15 cellular contexts compared by ENCODE assay signal in genomic region chr10:29622382-29622885, GRCh38. TPM values are rescaled to one million over a fixed set of nuclear protein-coding genes. Genes with fewer than 3 reads are reported as not detected.
DNase-seq lines count a peak whose midpoint lies in the region; ATAC-seq, FAIRE-seq and TF ChIP-seq lines count a peak whose summit lies in the region.
"Had no signal": no experiment of that assay in that cellular context is flagged by ENCODE, and none has a peak within 500 bp of the region (broad histone marks: within the 10 kb centered on the region; RNA-seq: fewer than 3 reads in every experiment).

No MANE protein-coding gene starts in this region.

- TF ChIP-seq RAD21 in GM12878 (IDR thresholded peaks at IDR 0.05; ENCODE audit: insufficient read depth, low read depth, low read length) = no peak

- no peaks in the 10 kb centered on the region for H3K79me1 ChIP-seq in mesenchymal stem cell (replicated peaks; ENCODE audit: low read length, poor library complexity, severe bottlenecking)

- H3K18ac ChIP-seq in mesenchymal stem cell (ENCODE audit: low read depth in 1 of 2, low read length in 2 of 2) = no peak overlapping the region

- no peak for TF ChIP-seq EP300 in GM12878 (IDR thresholded peaks at IDR 0.05; ENCODE audit: borderline replicate concordance in 1 of 2, control insufficient read depth in 1 of 2, low read depth in 2 of 2, low read length in 2 of 2)

- DNase-seq in GM12878 (ENCODE audit: low read depth, low spot score) (no peak), mesenchymal stem cell (peak; percentile 49), NCI-H82 (lab: John Stamatoyannopoulos, UW) (no peak), aorta (no peak)
- DNase-seq: activated CD4-positive, alpha-beta T cell treated with anti-CD3 and anti-CD28 coated beads, Interleukin-2, amount 50 U/mL, for 4 hours; AML-193; body of pancreas; RPMI8226; stimulated activated CD4-positive, alpha-beta T cell treated with anti-CD3 and anti-CD28 coated beads, Interleukin-1b, Interleukin-23, amount 100 ng/mL, for 48 hours had no signal

- TF ChIP-seq CTCF in HEK293 (tag by site-specific recombination; IDR thresholded peaks at IDR 0.05) (no peak), GM12878 (IDR thresholded peaks at IDR 0.05 in 2 of 3, conservative IDR thresholded peaks at IDR 0.05 in 1 of 3; ENCODE audit: control insufficient read depth in 2 of 3, extremely low read depth in 1 of 3, insufficient read depth in 1 of 3, low read depth in 3 of 3, low read length in 3 of 3) (no peak)

- no peak overlapping the region for H4K8ac ChIP-seq in mesenchymal stem cell (ENCODE audit: low read length)

- H2AFZ ChIP-seq in GM12878 (ENCODE audit: control insufficient read depth, low read depth, low read length) = no peak overlapping the region
- H2AFZ ChIP-seq in mesenchymal stem cell (ENCODE audit: low read depth, low read length) = no peak overlapping the region

- H2BK5ac ChIP-seq in mesenchymal stem cell (ENCODE audit: low read depth, low read length, poor library complexity, severe bottlenecking) = no peak overlapping the region

- H2BK120ac ChIP-seq in mesenchymal stem cell (ENCODE audit: low read depth, low read length) = no peak overlapping the region

- POLR2A ChIA-PET in HEK293 (lab: Yijun Ruan, JAX) (interaction anchor here (0.6 kb wide), 1 partner anchor 34 kb away, joined by 4 read pairs; no protein-coding TSS in a partner anchor), GM12878 (lab: Charles Lee) (no interaction called here)

- H3K9me3 ChIP-seq in HEK293 (ENCODE audit: control insufficient read depth, insufficient read depth, low read depth, low read length) (no peaks in the 10 kb centered on the region), GM12878 (replicated peaks; ENCODE audit: control insufficient read depth, insufficient read depth, low read length) (no peaks in the 10 kb centered on the region), mesenchymal stem cell (ENCODE audit: control insufficient read depth, low read length) (no peaks in the 10 kb centered on the region), stomach smooth muscle (ENCODE audit: control insufficient read depth in 2 of 2, low read length in 2 of 2) (no peaks in the 10 kb centered on the region), aorta (ENCODE audit: control insufficient read depth, low read length) (no peaks in the 10 kb centered on the region)
- H3K9me3 ChIP-seq: body of pancreas had no signal

- intact Hi-C loops in GM12878 (cut with micrococcal nuclease; ENCODE audit: unreplicated experiment) (no loop called here), aorta (cut with DNase I) (no loop called here)

- no peaks in the 10 kb centered on the region for H3K79me2 ChIP-seq in GM12878 (ENCODE audit: control insufficient read depth, insufficient read depth, low read length)

- H3K4me2 ChIP-seq in GM12878 (ENCODE audit: control insufficient read depth, insufficient read depth) = no peak overlapping the region
- no peak overlapping the region for H3K4me2 ChIP-seq in mesenchymal stem cell (ENCODE audit: low read length, poor library complexity, severe bottlenecking)

- ATAC-seq in GM12878 (no peak), GM19452 (IDR thresholded peaks at IDR 0.05; ENCODE audit: unreplicated experiment) (no peak), aorta (ENCODE audit: low FRiP score) (no peak)
- ATAC-seq: body of pancreas, sciatic nerve had no signal

- H3K4me1 ChIP-seq in HEK293 (ENCODE audit: control insufficient read depth, insufficient read depth, low read length) = peaks cover 18% of the 10 kb centered on the region
- H3K4me1 ChIP-seq in GM12878 (ENCODE audit: control insufficient read depth, insufficient read depth, low read length) = no peaks in the 10 kb centered on the region
- H3K4me1 ChIP-seq in mesenchymal stem cell (ENCODE audit: control insufficient read depth, insufficient read depth, low read depth, low read length) = peaks cover 16% of the 10 kb centered on the region
- H3K4me1 ChIP-seq in stomach smooth muscle (ENCODE audit: control insufficient read depth, insufficient read depth, low read length) = peaks cover 41% of the 10 kb centered on the region
- H3K4me1 ChIP-seq in aorta (ENCODE audit: control insufficient read depth in 1 of 2, insufficient read depth in 2 of 2, low read length in 2 of 2) = peaks cover 10 to 12% of the 10 kb centered on the region in 2 donors

- no TSS peak for BruUV-seq in GM12878 (replicated peaks; lab: Mats Ljungman, UMichigan)

- no peak overlapping the region for H4K91ac ChIP-seq in mesenchymal stem cell (ENCODE audit: low read length)

- TF ChIP-seq POLR2A in GM12878 (IDR thresholded peaks at IDR 0.05; ENCODE audit: low read depth, low read length) = no peak

- H3K36me3 ChIP-seq in HEK293 (ENCODE audit: control insufficient read depth in 2 of 2, insufficient read depth in 1 of 2, low read length in 2 of 2) (no peaks in the 10 kb centered on the region), GM12878 (ENCODE audit: control insufficient read depth in 2 of 2, insufficient read depth in 2 of 2, low read length in 1 of 2) (no peaks in the 10 kb centered on the region), mesenchymal stem cell (ENCODE audit: control insufficient read depth in 1 of 2, insufficient read depth in 2 of 2, low read depth in 1 of 2, low read length in 2 of 2) (peaks cover 0 to 4% of the 10 kb centered on the region in 2 experiments), stomach smooth muscle (ENCODE audit: control insufficient read depth in 2 of 2, insufficient read depth in 2 of 2, low read length in 2 of 2) (no peaks in the 10 kb centered on the region), aorta (ENCODE audit: control insufficient read depth in 1 of 2, insufficient read depth in 2 of 2, low read length in 1 of 2) (no peaks in the 10 kb centered on the region)

- WGBS in GM12878 (ENCODE audit: insufficient coverage, insufficient replicate concordance, low lambda C conversion rate, missing lambda C conversion rate) = 56% methylated on average over 13 of the region's 13 CpGs
- WGBS in mesenchymal stem cell = 44% methylated on average over 11 of the region's 13 CpGs
- 49 to 58% methylated on average over 13 of the region's 13 CpGs for WGBS in aorta, 2 donors

- no peaks in the 10 kb centered on the region for H3K27me3 ChIP-seq in GM12878 (replicated peaks in 1 of 2; ENCODE audit: control insufficient read depth in 2 of 2, insufficient read depth in 2 of 2, low read length in 1 of 2)
- H3K27me3 ChIP-seq in mesenchymal stem cell (ENCODE audit: control insufficient read depth in 1 of 2, insufficient read depth in 1 of 2, low read length in 2 of 2) = no peaks in the 10 kb centered on the region
- no peaks in the 10 kb centered on the region for H3K27me3 ChIP-seq in stomach smooth muscle (ENCODE audit: control insufficient read depth in 1 of 2, insufficient read depth in 2 of 2, low read length in 2 of 2)
- H3K27me3 ChIP-seq in aorta (ENCODE audit: control insufficient read depth in 1 of 2, insufficient read depth in 2 of 2, low read length in 1 of 2) = no peaks in the 10 kb centered on the region
- H3K27me3 ChIP-seq: body of pancreas had no signal

- no peaks in the 10 kb centered on the region for H4K20me1 ChIP-seq in GM12878 (ENCODE audit: control insufficient read depth, insufficient read depth)

- no peak overlapping the region for H3K4ac ChIP-seq in mesenchymal stem cell (ENCODE audit: low read depth in 1 of 2, low read length in 2 of 2)

- H3K27ac ChIP-seq in HEK293 (ENCODE audit: extremely low read depth, low read depth, low read length) = no peak overlapping the region; the same call in 1 of the 2 replicates
- H3K27ac ChIP-seq in GM12878 (ENCODE audit: control insufficient read depth, insufficient read depth) = no peak overlapping the region
- H3K27ac ChIP-seq in mesenchymal stem cell (ENCODE audit: low read length, poor library complexity, severe bottlenecking) = no peak overlapping the region
- peak overlapping the region; percentile 60 for H3K27ac ChIP-seq in stomach smooth muscle (ENCODE audit: low read length)
- H3K27ac ChIP-seq in aorta (ENCODE audit: low read depth in 1 of 2, low read length in 2 of 2) = no peak overlapping the region
- H3K27ac ChIP-seq: epithelial cell of prostate, HL-60 had no signal

- no peak overlapping the region for H3K4me3 ChIP-seq in HEK293 (ENCODE audit: low read depth, low read length)
- H3K4me3 ChIP-seq in GM12878 = no peak overlapping the region
- no peak overlapping the region for H3K4me3 ChIP-seq in mesenchymal stem cell (ENCODE audit: insufficient read depth in 1 of 2, low read depth in 1 of 2, low read length in 2 of 2)
- peak overlapping the region in 1 of 2 donors; percentile 59 for H3K4me3 ChIP-seq in stomach smooth muscle (ENCODE audit: low read length in 2 of 2)
- H3K4me3 ChIP-seq in aorta (ENCODE audit: low read length in 2 of 2) = no peak overlapping the region
- H3K4me3 ChIP-seq: body of pancreas had no signal

- no peak for FAIRE-seq in GM12878 (lab: Jason Lieb, UNC)

- no peak overlapping the region for H2BK15ac ChIP-seq in mesenchymal stem cell (ENCODE audit: low read depth, poor library complexity, severe bottlenecking)

- in situ Hi-C loops in GM12878 (cut with MboI) = no loop called here

- no peak overlapping the region for H3K14ac ChIP-seq in mesenchymal stem cell (ENCODE audit: low read length in 2 of 2)

- H3K9ac ChIP-seq in GM12878 (ENCODE audit: control insufficient read depth, insufficient read depth, low read length) = no peak overlapping the region
- no peak overlapping the region for H3K9ac ChIP-seq in mesenchymal stem cell (ENCODE audit: low read length)
- H3K9ac ChIP-seq in stomach smooth muscle (ENCODE audit: low read length in 2 of 2) = no peak overlapping the region

- no peak overlapping the region for H2AK5ac ChIP-seq in mesenchymal stem cell (ENCODE audit: low read length, severe bottlenecking)

- SMC1A ChIA-PET in GM12878 (lab: Charles Lee; ENCODE audit: uncharacterized antibody, unreplicated experiment) = interaction anchor here (1.4 to 2.1 kb wide), 2 partner anchors 36 to 70 kb away, joined by 4 to 5 read pairs; no protein-coding TSS in a partner anchor

- RAD21 ChIA-PET in GM12878 (lab: Charles Lee; ENCODE audit: unreplicated experiment) = no interaction called here

- no peak overlapping the region for H3K23ac ChIP-seq in mesenchymal stem cell (ENCODE audit: low read length in 2 of 2)

- no peak overlapping the region for H2BK12ac ChIP-seq in mesenchymal stem cell (ENCODE audit: low read length in 2 of 2)

- CTCF ChIA-PET in HEK293 (lab: Yijun Ruan, JAX) (interaction anchor here (1.0 kb wide), 1 partner anchor 32 kb away, joined by 3 read pairs; no protein-coding TSS in a partner anchor), GM12878 (lab: Yijun Ruan, JAX) (interaction anchor here (1.6 kb wide), 1 partner anchor 111 kb away, joined by 3 read pairs; no protein-coding TSS in a partner anchor)

RNA-seq across cellular contexts. Expression of gene SVIL, which starts 12.3 kb away (rescaled TPM):
- 16.7 and 47.2 TPM in 2 replicates for total RNA-seq in GM12878 (2013; cell fraction: nucleolus; rRNA removed)
- total RNA-seq in GM12878 (2014; rRNA removed) = 0.65 and 0.68 TPM in 2 replicates
- total RNA-seq in GM12878 (2014; rRNA removed; fragmentation: Illumina TruSeq; extraction: Trizol) = 0.64 and 1.8 TPM in 2 replicates
- total RNA-seq in GM12878 (2021) = 1.5 and 1.9 TPM in 2 replicates
- polyA plus RNA-seq in GM12878 (2011; ENCODE audit: low read depth) = 0.17 TPM
- 0.33 and 0.43 TPM in 2 replicates for polyA plus RNA-seq in GM12878 (2011; rRNA removed)
- polyA plus RNA-seq in GM12878 (2011; cell fraction: cytosol; rRNA removed) = 0.35 and 0.39 TPM in 2 replicates
- 0.99 and 2.1 TPM in 2 replicates for polyA plus RNA-seq in GM12878 (2011; cell fraction: nucleus; rRNA removed)
- polyA plus RNA-seq in GM12878 (2012) = 0.12 and 0.28 TPM in 2 replicates
- 0.48 and 1.2 TPM in 2 replicates for polyA plus RNA-seq in GM12878 (2014; fragmentation: Illumina TruSeq; extraction: Trizol)
- polyA plus RNA-seq in GM12878 (2014; fragmentation: Nextera tagmentation; extraction: Ambion mirVana) = under 1 TPM; 0.22 to 0.71 TPM
- polyA plus RNA-seq in GM12878 (2014; rRNA removed) = 0.66 and 1.0 TPM in 2 replicates
- polyA plus RNA-seq in GM12878 (2016; fragmentation: Nextera tagmentation; extraction: Ambion mirVana) = 1 to 10 TPM in 1 of 2 experiments, under 1 TPM in 1; 0.68 to 1.4 TPM
- polyA minus RNA-seq in GM12878 (2011; rRNA and poly(A)+ RNA removed) = 0.37 and 1.3 TPM in 2 replicates
- polyA minus RNA-seq in GM12878 (2011; cell fraction: cytosol; rRNA and poly(A)+ RNA removed) = 0.53 and 0.62 TPM in 2 replicates
- 0.36 and 0.77 TPM in 2 replicates for polyA minus RNA-seq in GM12878 (2011; cell fraction: nucleus; rRNA and poly(A)+ RNA removed)
- 67.9 TPM for polyA plus RNA-seq in mesenchymal stem cell (2013, experiment 1 of 2)
- polyA plus RNA-seq in mesenchymal stem cell (2013, experiment 2 of 2) = 64.2 TPM
- 100 to 1,000 TPM; 319 to 374 TPM for total RNA-seq in aorta
- polyA plus RNA-seq in aorta = 100 to 1,000 TPM in 1 of 2 donors, 10 to 100 TPM in 1; 68.4 to 104 TPM

Comparison
In these comparisons a context has a peak if more than half of its experiments do, and no peak if none do; other contexts are left out.
1. RNA of gene SVIL, which starts 12.3 kb away (total RNA-seq): 319 to 374 TPM in aorta; 0.64 to 47.2 TPM in GM12878; every median in the first group is over 4 times any median in the second.